ENCODE assay signal across 35 cellular contexts in genomic region chr22:19223617-19224016, GRCh38.
"Had no signal": no experiment of that assay in that cellular context is flagged by ENCODE, and none has a peak within 500 bp of the region (broad histone marks: within the 10 kb centered on the region; RNA-seq: fewer than 3 reads in every experiment).

No MANE protein-coding gene starts in this region.

- H3K36me3 ChIP-seq: breast epithelium, cardiac muscle cell had no signal

- H3K9me3 ChIP-seq: ascending aorta, breast epithelium, esophagus squamous epithelium, gastroesophageal sphincter, heart right ventricle had no signal

- DNase-seq: activated CD4-positive, alpha-beta memory T cell treated with anti-CD3 and anti-CD28 coated beads for 36 hours; activated CD4-positive, alpha-beta T cell treated with anti-CD3 and anti-CD28 coated beads for 36 hours; activated CD4-positive, alpha-beta T cell treated with anti-CD3 and anti-CD28 coated beads, Interleukin-2, amount 10 ng/mL, durations not matched to agents 24 days and 14 days; activated CD4-positive, CD25-positive, alpha-beta regulatory T cell; activated CD4-positive, CD25-positive, alpha-beta regulatory T cell treated with anti-CD3 and anti-CD28 coated beads, Interleukin-2, amount 50 U/mL, for 72 hours; activated CD8-positive, alpha-beta memory T cell treated with anti-CD3 and anti-CD28 coated beads, Interleukin-2, amount 10 ng/mL, durations not matched to agents 7 days and 5 days; activated CD8-positive, alpha-beta memory T cell treated with anti-CD3 and anti-CD28 coated beads, Interleukin-2, amount 50 U/mL, for 4 hours; activated CD8-positive, alpha-beta T cell treated with anti-CD3 and anti-CD28 coated beads, Interleukin-2, amount 10 ng/mL, durations not matched to agents 7 days and 5 days; activated gamma-delta T cell; activated naive CD4-positive, alpha-beta T cell; activated naive CD4-positive, alpha-beta T cell treated with anti-CD3 and anti-CD28 coated beads, Interleukin-2, amount 10 ng/mL, durations not matched to agents 7 days and 5 days; activated naive CD8-positive, alpha-beta T cell treated with anti-CD3 and anti-CD28 coated beads, Interleukin-2, amount 10 ng/mL, durations not matched to agents 7 days and 5 days; activated T-cell treated with anti-CD3 and anti-CD28 coated beads, Interleukin-2, amount 50 U/mL, for 1 hour; activated T-cell treated with anti-CD3 and anti-CD28 coated beads, Interleukin-2, amount 50 U/mL, for 48 hours; central memory CD4-positive, alpha-beta T cell; cerebellar nuclear complex; dermis blood vessel endothelial cell; effector CD4-positive, alpha-beta T cell; effector memory CD8-positive, alpha-beta T cell; esophagus squamous epithelium; foreskin melanocyte; heart right ventricle; T-helper 17 cell; T1000 had no signal

- H3K4me3 Mint-ChIP-seq: activated CD4-positive, alpha-beta memory T cell treated with anti-CD3 and anti-CD28 coated beads for 36 hours; activated CD4-positive, alpha-beta T cell treated with anti-CD3 and anti-CD28 coated beads for 36 hours; activated CD4-positive, alpha-beta T cell treated with anti-CD3 and anti-CD28 coated beads, Interleukin-2, amount 10 ng/mL, durations not matched to agents 24 days and 14 days; activated CD8-positive, alpha-beta memory T cell treated with anti-CD3 and anti-CD28 coated beads, Interleukin-2, amount 10 ng/mL, durations not matched to agents 7 days and 5 days; activated CD8-positive, alpha-beta T cell treated with anti-CD3 and anti-CD28 coated beads, Interleukin-2, amount 10 ng/mL, durations not matched to agents 7 days and 5 days; activated naive CD4-positive, alpha-beta T cell treated with anti-CD3 and anti-CD28 coated beads, Interleukin-2, amount 10 ng/mL, durations not matched to agents 7 days and 5 days; activated naive CD8-positive, alpha-beta T cell treated with anti-CD3 and anti-CD28 coated beads, Interleukin-2, amount 10 ng/mL, durations not matched to agents 7 days and 5 days; activated T-helper 1 cell treated with anti-CD3 and anti-CD28 coated beads, Interleukin-12 subunit alpha, Interleukin-12 subunit beta, Interleukin-2, Interleukin-4 antibody, amounts not matched to agents 30 ng/mL and 10 ng/mL and 1 ng/mL, durations not matched to agents 14 hours and 24 hours and 36 hours; brain; effector memory CD8-positive, alpha-beta T cell; T-helper 17 cell; T-helper 2 cell treated with Interferon-gamma antibody and Interleukin-4, amounts not matched to agents 5 μg/mL and 100 μg/mL, for 36 hours had no signal

- H3K27me3 ChIP-seq: ascending aorta, breast epithelium, cardiac muscle cell, esophagus squamous epithelium, gastroesophageal sphincter, heart right ventricle, hepatocyte had no signal

- H3K4me1 Mint-ChIP-seq: activated CD4-positive, alpha-beta T cell treated with anti-CD3 and anti-CD28 coated beads for 36 hours; activated CD4-positive, alpha-beta T cell treated with anti-CD3 and anti-CD28 coated beads, Interleukin-2, amount 10 ng/mL, durations not matched to agents 24 days and 14 days; activated naive CD4-positive, alpha-beta T cell treated with anti-CD3 and anti-CD28 coated beads, Interleukin-2, amount 10 ng/mL, durations not matched to agents 7 days and 5 days; brain had no signal

- H3K27ac Mint-ChIP-seq: activated CD4-positive, alpha-beta memory T cell treated with anti-CD3 and anti-CD28 coated beads for 36 hours; activated CD4-positive, alpha-beta T cell treated with anti-CD3 and anti-CD28 coated beads for 36 hours; activated CD4-positive, alpha-beta T cell treated with anti-CD3 and anti-CD28 coated beads, Interleukin-2, amount 10 ng/mL, durations not matched to agents 24 days and 14 days; activated CD8-positive, alpha-beta memory T cell treated with anti-CD3 and anti-CD28 coated beads, Interleukin-2, amount 10 ng/mL, durations not matched to agents 7 days and 5 days; activated CD8-positive, alpha-beta T cell treated with anti-CD3 and anti-CD28 coated beads, Interleukin-2, amount 10 ng/mL, durations not matched to agents 7 days and 5 days; activated naive CD4-positive, alpha-beta T cell treated with anti-CD3 and anti-CD28 coated beads, Interleukin-2, amount 10 ng/mL, durations not matched to agents 7 days and 5 days; activated naive CD4-positive, alpha-beta T cell treated with anti-CD3 and anti-CD28 coated beads, Interleukin-2, amount 50 U/mL, for 72 hours; activated naive CD8-positive, alpha-beta T cell treated with anti-CD3 and anti-CD28 coated beads, Interleukin-2, amount 10 ng/mL, durations not matched to agents 7 days and 5 days; activated T-helper 1 cell treated with anti-CD3 and anti-CD28 coated beads, Interleukin-12 subunit alpha, Interleukin-12 subunit beta, Interleukin-2, Interleukin-4 antibody, amounts not matched to agents 30 ng/mL and 10 ng/mL and 1 ng/mL, durations not matched to agents 14 hours and 24 hours and 36 hours; brain; effector memory CD8-positive, alpha-beta T cell; T-helper 17 cell; T-helper 2 cell treated with Interferon-gamma antibody and Interleukin-4, amounts not matched to agents 5 μg/mL and 100 μg/mL, for 36 hours had no signal

- H3K36me3 Mint-ChIP-seq: activated CD4-positive, alpha-beta memory T cell treated with anti-CD3 and anti-CD28 coated beads for 36 hours; activated CD8-positive, alpha-beta memory T cell treated with anti-CD3 and anti-CD28 coated beads, Interleukin-2, amount 10 ng/mL, durations not matched to agents 7 days and 5 days; activated naive CD4-positive, alpha-beta T cell treated with anti-CD3 and anti-CD28 coated beads, Interleukin-2, amount 10 ng/mL, durations not matched to agents 7 days and 5 days; activated naive CD4-positive, alpha-beta T cell treated with anti-CD3 and anti-CD28 coated beads, Interleukin-2, amount 50 U/mL, for 72 hours; activated naive CD8-positive, alpha-beta T cell treated with anti-CD3 and anti-CD28 coated beads, Interleukin-2, amount 10 ng/mL, durations not matched to agents 7 days and 5 days had no signal

- H3K4me1 ChIP-seq: ascending aorta, breast epithelium, esophagus squamous epithelium, gastroesophageal sphincter had no signal

- ATAC-seq: activated CD4-positive, alpha-beta T cell treated with anti-CD3 and anti-CD28 coated beads for 36 hours; activated CD8-positive, alpha-beta memory T cell treated with anti-CD3 and anti-CD28 coated beads, Interleukin-2, amount 10 ng/mL, durations not matched to agents 7 days and 5 days; activated CD8-positive, alpha-beta T cell treated with anti-CD3 and anti-CD28 coated beads, Interleukin-2, amount 10 ng/mL, durations not matched to agents 7 days and 5 days; activated naive CD4-positive, alpha-beta T cell treated with anti-CD3 and anti-CD28 coated beads, Interleukin-2, amount 50 U/mL, for 72 hours; effector memory CD8-positive, alpha-beta T cell; gastroesophageal sphincter; heart right ventricle; T-helper 17 cell had no signal

- H3K27ac ChIP-seq: ascending aorta, breast epithelium, cardiac muscle cell, coronary artery, epithelial cell of prostate, gastroesophageal sphincter, heart right ventricle, hepatocyte had no signal

- H3K4me2 ChIP-seq: hepatocyte had no signal

- H3K9me3 Mint-ChIP-seq: activated CD4-positive, alpha-beta memory T cell treated with anti-CD3 and anti-CD28 coated beads for 36 hours; activated CD4-positive, alpha-beta T cell treated with anti-CD3 and anti-CD28 coated beads, Interleukin-2, amount 10 ng/mL, durations not matched to agents 24 days and 14 days; activated naive CD4-positive, alpha-beta T cell treated with anti-CD3 and anti-CD28 coated beads, Interleukin-2, amount 10 ng/mL, durations not matched to agents 7 days and 5 days; activated naive CD4-positive, alpha-beta T cell treated with anti-CD3 and anti-CD28 coated beads, Interleukin-2, amount 50 U/mL, for 72 hours; activated naive CD8-positive, alpha-beta T cell treated with anti-CD3 and anti-CD28 coated beads, Interleukin-2, amount 10 ng/mL, durations not matched to agents 7 days and 5 days; activated T-helper 1 cell treated with anti-CD3 and anti-CD28 coated beads, Interleukin-12 subunit alpha, Interleukin-12 subunit beta, Interleukin-2, Interleukin-4 antibody, amounts not matched to agents 30 ng/mL and 10 ng/mL and 1 ng/mL, durations not matched to agents 14 hours and 24 hours and 36 hours; brain; effector memory CD8-positive, alpha-beta T cell; T-helper 2 cell treated with Interferon-gamma antibody and Interleukin-4, amounts not matched to agents 5 μg/mL and 100 μg/mL, for 36 hours had no signal

- H3K79me2 ChIP-seq: hepatocyte had no signal

- H3K4me3 ChIP-seq: ascending aorta, breast epithelium, cardiac muscle cell, coronary artery, esophagus squamous epithelium, gastroesophageal sphincter, heart right ventricle, hepatocyte had no signal

- H2AFZ ChIP-seq: hepatocyte had no signal

- H3K27me3 Mint-ChIP-seq: activated CD4-positive, alpha-beta memory T cell treated with anti-CD3 and anti-CD28 coated beads for 36 hours; activated CD4-positive, alpha-beta T cell treated with anti-CD3 and anti-CD28 coated beads for 36 hours; activated CD4-positive, alpha-beta T cell treated with anti-CD3 and anti-CD28 coated beads, Interleukin-2, amount 10 ng/mL, durations not matched to agents 24 days and 14 days; activated CD8-positive, alpha-beta memory T cell treated with anti-CD3 and anti-CD28 coated beads, Interleukin-2, amount 10 ng/mL, durations not matched to agents 7 days and 5 days; activated naive CD8-positive, alpha-beta T cell treated with anti-CD3 and anti-CD28 coated beads, Interleukin-2, amount 10 ng/mL, durations not matched to agents 7 days and 5 days; brain; effector memory CD8-positive, alpha-beta T cell had no signal
